ENCODE assay signal across 9 cellular contexts in the genomic region with DNA sequence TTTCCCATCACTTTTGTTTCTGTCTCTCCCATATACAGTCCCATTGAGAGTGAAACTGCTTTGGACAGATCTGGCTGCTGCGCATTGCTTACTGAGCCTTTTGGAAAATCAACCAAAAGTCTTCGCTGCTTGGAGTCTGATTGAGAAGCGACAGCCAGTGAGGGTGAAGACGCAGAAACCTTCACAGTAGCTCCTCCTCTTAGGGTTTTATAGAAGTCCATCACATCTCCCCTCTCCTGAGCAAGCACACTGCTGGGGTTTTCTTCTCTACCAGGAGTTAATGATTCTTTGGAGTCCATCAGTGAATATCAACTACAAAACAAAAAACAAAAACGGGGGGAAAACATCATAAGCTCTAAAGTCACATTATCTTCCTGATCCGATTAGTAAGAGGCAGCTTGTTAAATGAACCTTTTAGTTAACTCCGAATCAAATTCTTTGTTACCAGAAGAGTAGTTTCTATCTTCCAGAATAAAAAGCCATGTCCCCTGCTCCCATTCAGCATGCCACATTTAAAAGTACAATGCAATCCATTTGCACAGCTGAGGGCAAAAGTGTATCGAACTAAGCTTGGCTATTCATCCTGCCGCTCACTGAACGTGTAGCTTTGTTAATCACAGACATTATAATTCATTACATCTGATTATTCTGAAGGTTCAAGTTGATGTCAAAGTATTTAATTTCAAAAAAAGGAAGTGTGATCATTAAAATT. TPM values are rescaled to one million over a fixed set of nuclear protein-coding genes. Genes with fewer than 3 reads are reported as not detected.
DNase-seq lines count a peak whose midpoint lies in the region; ATAC-seq and TF ChIP-seq lines count a peak whose summit lies in the region.
"Had no signal": no experiment of that assay in that cellular context is flagged by ENCODE, and none has a peak within 500 bp of the region (broad histone marks: within the 10 kb centered on the region; RNA-seq: fewer than 3 reads in every experiment).

No MANE protein-coding gene starts in this region.

- H3K27me3 ChIP-seq in ACC112 (ENCODE audit: insufficient read depth, low read length): no peaks in the 10 kb centered on the region
- H3K27me3 ChIP-seq in H9 (ENCODE audit: insufficient read depth, low read length): peaks cover 10% of the 10 kb centered on the region; the same call in 1 of the 2 replicates
- no peaks in the 10 kb centered on the region for H3K27me3 ChIP-seq in uterus

- H3K9me3 ChIP-seq in H9 (ENCODE audit: control insufficient read depth, low read depth, low read length) (no peaks in the 10 kb centered on the region), uterus (no peaks in the 10 kb centered on the region)

- no peak overlapping the region for H3T11ph ChIP-seq in H9 (ENCODE audit: low read length)

- H3K4me1 Mint-ChIP-seq in H9: peaks cover 60 to 61% of the 10 kb centered on the region in 2 experiments

- no peak overlapping the region for H4K5ac ChIP-seq in H9 (ENCODE audit: insufficient read length, low read depth, low read length)

- H2BK5ac ChIP-seq in H9 (ENCODE audit: insufficient read length, low read length): no peak overlapping the region

- H2BK20ac ChIP-seq in H9 (ENCODE audit: low read depth, low read length, poor library complexity, severe bottlenecking): no peak overlapping the region

- no peak overlapping the region for H3K27ac Mint-ChIP-seq in H9

- H4K91ac ChIP-seq in H9 (ENCODE audit: insufficient read length, low read depth, low read length): no peak overlapping the region

- no peak overlapping the region for H2BK12ac ChIP-seq in H9 (ENCODE audit: insufficient read length, low read depth, low read length)

- H3K4me2 ChIP-seq in H9 (ENCODE audit: insufficient read depth, insufficient read length, low read length): no peak overlapping the region

- ATAC-seq in HG03439 (IDR thresholded peaks at IDR 0.05; ENCODE audit: unreplicated experiment): no peak

- H4K8ac ChIP-seq in H9 (replicated peaks; ENCODE audit: insufficient read length, low read depth, low read length): no peak overlapping the region

- intact Hi-C loops in uterus (cut with DNase I; ENCODE audit: low total_unique reads): no loop called here

- peaks cover 23% of the 10 kb centered on the region for H3K23me2 ChIP-seq in H9 (ENCODE audit: insufficient read length, low read depth, low read length, poor library complexity, severe bottlenecking)

- DNase-seq in H9 (no peak), medulla oblongata (ENCODE audit: extremely low spot score) (peak; percentile 73), uterus (no peak), LoVo (ENCODE audit: low spot score) (no peak), OCI-M1 (lab: John Stamatoyannopoulos, UW) (no peak)

- no peak overlapping the region for H3K18ac ChIP-seq in H9 (ENCODE audit: insufficient read length, low read depth, low read length)

- no peaks in the 10 kb centered on the region for H3K79me1 ChIP-seq in H9 (ENCODE audit: insufficient read depth, low read depth, low read length, poor library complexity, severe bottlenecking)

- H3K56ac ChIP-seq in H9 (ENCODE audit: insufficient read length, low read depth, low read length): no peak overlapping the region

- H3K4ac ChIP-seq in H9 (ENCODE audit: low read depth, low read length): no peak overlapping the region

- H3K36me3 Mint-ChIP-seq in H9 (ENCODE audit: insufficient read depth in 1 of 3, low read depth in 3 of 3): peaks cover 0 to 12% (median 0%) of the 10 kb centered on the region in 3 experiments; a peak in 3 of 7 replicates

- no peak for TF ChIP-seq POLR2A in uterus (IDR thresholded peaks at IDR 0.05)

- peaks cover 1% of the 10 kb centered on the region for H3K4me1 ChIP-seq in ACC112 (ENCODE audit: control insufficient read depth, insufficient read depth, low read length, unreplicated experiment)
- H3K4me1 ChIP-seq in H9 (ENCODE audit: insufficient read depth, low read length): peaks cover 8% of the 10 kb centered on the region
- H3K4me1 ChIP-seq in uterus: no peaks in the 10 kb centered on the region

- H3K4me3 ChIP-seq in ACC112 (ENCODE audit: low read depth, low read length) (peak overlapping the region; percentile 89), uterus (peak overlapping the region; percentile 2 to 94)
- H3K4me3 ChIP-seq: cardiac muscle cell had no signal

- H3K27ac ChIP-seq in ACC112 (ENCODE audit: low read depth, low read length) (peak overlapping the region; percentile 88), H9 (ENCODE audit: insufficient read length, low read depth, low read length) (no peak overlapping the region), angular gyrus (ENCODE audit: low read depth, low read length) (peak overlapping the region; percentile 64), uterus (peak overlapping the region; percentile 17 to 97)
- H3K27ac ChIP-seq: cardiac muscle cell had no signal

- no peak overlapping the region for H2AK5ac ChIP-seq in H9 (ENCODE audit: insufficient read length, low read length)

- WGBS in H9 (ENCODE audit: extremely low coverage, insufficient read length, low lambda C conversion rate): no CpG with 5 or more reads among the region's 10 CpGs

- no peak overlapping the region for H2AFZ ChIP-seq in ACC112 (ENCODE audit: low read length, unreplicated experiment)
- no peak overlapping the region for H2AFZ ChIP-seq in H9 (ENCODE audit: low read length)

- H3K36me3 ChIP-seq in ACC112 (ENCODE audit: insufficient read depth, low read length): no peaks in the 10 kb centered on the region
- H3K36me3 ChIP-seq in uterus: no peaks in the 10 kb centered on the region
- H3K36me3 ChIP-seq: cardiac muscle cell had no signal

- no peak overlapping the region for H3K14ac ChIP-seq in H9 (ENCODE audit: insufficient read depth, low read length)

- peaks cover 24% of the 10 kb centered on the region for H3K27me3 Mint-ChIP-seq in H9 (ENCODE audit: low read depth)

- H3K9me3 Mint-ChIP-seq in H9: no peaks in the 10 kb centered on the region

- no peak overlapping the region for H2BK120ac ChIP-seq in H9 (ENCODE audit: low read depth, low read length, poor library complexity, severe bottlenecking)

- H3K79me2 ChIP-seq in ACC112 (ENCODE audit: control insufficient read depth, insufficient read depth, low read length, unreplicated experiment): peaks cover 78% of the 10 kb centered on the region
- no peaks in the 10 kb centered on the region for H3K79me2 ChIP-seq in H9 (ENCODE audit: insufficient read depth, low read length)

- H3K4me3 Mint-ChIP-seq in H9: peak overlapping the region; percentile 7 to 84

- TF ChIP-seq CTCF in H9 (conservative IDR thresholded peaks at IDR 0.05) (no peak), uterus (IDR thresholded peaks at IDR 0.05) (no peak)

- H3K9ac ChIP-seq in H9 (ENCODE audit: extremely low read depth, insufficient read length, low read length): no peak overlapping the region

- no peak overlapping the region for H3K23ac ChIP-seq in H9 (ENCODE audit: insufficient read length, low read depth, low read length)

- H4K20me1 ChIP-seq in H9 (ENCODE audit: control insufficient read depth, insufficient read depth, insufficient read length): no peaks in the 10 kb centered on the region

- no peak overlapping the region for H2BK15ac ChIP-seq in H9 (ENCODE audit: low read depth, low read length)

RNA-seq across cellular contexts. Expression of gene NR3C1, which starts 2.8 kb away (rescaled TPM):
- total RNA-seq in H9 (2021) (26.5 and 31.4 TPM in 2 replicates), uterus (100 to 1,000 TPM in 1 of 4 donors, 10 to 100 TPM in 3; 55.1 to 134 (median 87.3) TPM)
